7 cellular contexts compared by ENCODE assay signal in the genomic region with DNA sequence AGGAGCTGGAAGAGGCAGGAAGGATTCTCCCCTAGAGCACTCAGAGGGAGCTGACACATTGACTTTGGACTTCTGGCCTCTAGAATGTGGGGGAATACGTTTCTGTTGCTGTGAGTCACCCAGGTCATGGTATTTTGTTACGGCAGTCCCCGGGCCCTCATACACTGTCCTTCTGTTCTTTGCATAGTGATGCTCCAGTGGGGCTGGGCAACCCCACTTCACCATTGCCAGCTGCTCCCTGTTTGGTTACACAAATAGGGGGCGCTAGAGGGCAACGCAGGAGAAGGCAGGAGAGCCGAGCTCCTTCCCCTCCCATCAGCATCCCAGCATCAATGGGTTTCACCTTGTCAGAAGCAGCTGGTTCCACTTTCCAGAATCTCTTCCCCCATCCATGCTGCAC.
DNase-seq lines count a peak whose midpoint lies in the region; TF ChIP-seq lines count a peak whose summit lies in the region.

No MANE protein-coding gene starts in this region.

- peak overlapping the region; percentile 33 for H2BK15ac ChIP-seq in mesenchymal stem cell (ENCODE audit: low read depth, poor library complexity, severe bottlenecking)

- H3K4me3 ChIP-seq in mesenchymal stem cell (ENCODE audit: insufficient read depth in 1 of 2, low read depth in 1 of 2, low read length in 2 of 2) = no peak overlapping the region
- H3K4me3 ChIP-seq in tibial artery = no peak overlapping the region

- no peak for TF ChIP-seq EP300 in Ishikawa (IDR thresholded peaks at IDR 0.05; ENCODE audit: borderline replicate concordance)

- H3K4me3 Mint-ChIP-seq in brain = no peak overlapping the region

- peak overlapping the region in 1 of 2 experiments; percentile 100 for H2BK12ac ChIP-seq in mesenchymal stem cell (ENCODE audit: low read length in 2 of 2)

- no peak overlapping the region for H3K23ac ChIP-seq in mesenchymal stem cell (ENCODE audit: low read length in 2 of 2)

- H3K4me1 Mint-ChIP-seq in brain = no peaks in the 10 kb centered on the region

- WGBS in mesenchymal stem cell = 32% methylated on average over 6 of the region's 6 CpGs

- no peak overlapping the region for H3K27ac ChIP-seq in mesenchymal stem cell (ENCODE audit: low read length, poor library complexity, severe bottlenecking)
- no peak overlapping the region for H3K27ac ChIP-seq in caudate nucleus (ENCODE audit: low read depth, low read length)
- H3K27ac ChIP-seq in tibial artery = no peak overlapping the region

- peak overlapping the region; percentile 38 for H4K8ac ChIP-seq in mesenchymal stem cell (ENCODE audit: low read length)

- no peak overlapping the region for H3K27ac Mint-ChIP-seq in brain

- peaks cover 0 to 45% of the 10 kb centered on the region in 2 experiments for H3K27me3 ChIP-seq in mesenchymal stem cell (ENCODE audit: control insufficient read depth in 1 of 2, insufficient read depth in 1 of 2, low read length in 2 of 2)
- peaks cover 0 to 17% of the 10 kb centered on the region in 2 donors for H3K27me3 ChIP-seq in tibial artery

- intact Hi-C loops in tibial artery (cut with DNase I; ENCODE audit: low total_unique reads) = no loop called here

- H3K9me3 ChIP-seq in mesenchymal stem cell (ENCODE audit: control insufficient read depth, low read length) (peaks cover 6% of the 10 kb centered on the region), tibial artery (peaks cover 2 to 14% (median 11%) of the 10 kb centered on the region in 3 donors)

- H3K18ac ChIP-seq in mesenchymal stem cell (ENCODE audit: low read depth in 1 of 2, low read length in 2 of 2) = peak overlapping the region; percentile 34 to 98

- H4K91ac ChIP-seq in mesenchymal stem cell (ENCODE audit: low read length) = no peak overlapping the region

- TF ChIP-seq CTCF in brain (conservative IDR thresholded peaks at IDR 0.05) (peak; percentile 32 to 62), tibial artery (IDR thresholded peaks at IDR 0.05) (no peak)

- no peak overlapping the region for H2AK5ac ChIP-seq in mesenchymal stem cell (ENCODE audit: low read length, severe bottlenecking)

- DNase-seq in ELF-1 (ENCODE audit: low read depth, low spot score) (peak; percentile 70), mesenchymal stem cell (peak; percentile 85), caudate nucleus (lab: John Stamatoyannopoulos, UW) (no peak), tibial artery (no peak)
- DNase-seq in stimulated activated CD4-positive, alpha-beta T cell treated with anti-CD3 and anti-CD28 coated beads, Interleukin-4, amount 100 ng/mL, for 1 hour = no peak

- H2AFZ ChIP-seq in mesenchymal stem cell (ENCODE audit: low read depth, low read length) = no peak overlapping the region

- peak overlapping the region in 1 of 2 experiments; percentile 64 for H3K4ac ChIP-seq in mesenchymal stem cell (ENCODE audit: low read depth in 1 of 2, low read length in 2 of 2)

- no peaks in the 10 kb centered on the region for H3K36me3 ChIP-seq in mesenchymal stem cell (ENCODE audit: control insufficient read depth in 1 of 2, insufficient read depth in 2 of 2, low read depth in 1 of 2, low read length in 2 of 2)
- H3K36me3 ChIP-seq in tibial artery = no peaks in the 10 kb centered on the region

- H3K36me3 Mint-ChIP-seq in brain = no peaks in the 10 kb centered on the region

- H3K4me1 ChIP-seq in mesenchymal stem cell (ENCODE audit: control insufficient read depth, insufficient read depth, low read depth, low read length) (no peaks in the 10 kb centered on the region), tibial artery (no peaks in the 10 kb centered on the region)

- H2BK120ac ChIP-seq in mesenchymal stem cell (ENCODE audit: low read depth, low read length) = no peak overlapping the region

- H3K14ac ChIP-seq in mesenchymal stem cell (ENCODE audit: low read length in 2 of 2) = peak overlapping the region in 1 of 2 experiments; percentile 64

- no peak overlapping the region for H3K9ac ChIP-seq in mesenchymal stem cell (ENCODE audit: low read length)

- peak; percentile 21; the same call in 1 of the 2 replicates for TF ChIP-seq RAD21 in Ishikawa (IDR thresholded peaks at IDR 0.05; ENCODE audit: low read depth)

- no peak overlapping the region for H3K4me2 ChIP-seq in mesenchymal stem cell (ENCODE audit: low read length, poor library complexity, severe bottlenecking)

- H2BK5ac ChIP-seq in mesenchymal stem cell (ENCODE audit: low read depth, low read length, poor library complexity, severe bottlenecking) = no peak overlapping the region

- H3K79me1 ChIP-seq in mesenchymal stem cell (replicated peaks; ENCODE audit: low read length, poor library complexity, severe bottlenecking) = no peaks in the 10 kb centered on the region

- H3K27me3 Mint-ChIP-seq in brain = peaks cover 30% of the 10 kb centered on the region

- H3K9me3 Mint-ChIP-seq in brain = peaks cover 6 to 17% (median 10%) of the 10 kb centered on the region in 5 experiments

TF ChIP-seq in Ishikawa, 13 proteins besides CTCF, POLR2A, EP300 and RAD21:
- TF ChIP-seq ZBTB7A (IDR thresholded peaks at IDR 0.05; ENCODE audit: low read depth) = no peak

Comparison
In these comparisons a context has a peak if more than half of its experiments do, and no peak if none do; other contexts are left out.
1. DNase-seq: peak in ELF-1 (single experiment) and mesenchymal stem cell (single experiment); none in caudate nucleus (0 of 61), stimulated activated CD4-positive, alpha-beta T cell treated with anti-CD3 and anti-CD28 coated beads, Interleukin-4, amount 100 ng/mL, for 1 hour (single experiment) and tibial artery (0 of 2).
2. CTCF ChIP-seq: peak in brain (2 of 2); none in tibial artery (0 of 2).